In the genomic region with DNA sequence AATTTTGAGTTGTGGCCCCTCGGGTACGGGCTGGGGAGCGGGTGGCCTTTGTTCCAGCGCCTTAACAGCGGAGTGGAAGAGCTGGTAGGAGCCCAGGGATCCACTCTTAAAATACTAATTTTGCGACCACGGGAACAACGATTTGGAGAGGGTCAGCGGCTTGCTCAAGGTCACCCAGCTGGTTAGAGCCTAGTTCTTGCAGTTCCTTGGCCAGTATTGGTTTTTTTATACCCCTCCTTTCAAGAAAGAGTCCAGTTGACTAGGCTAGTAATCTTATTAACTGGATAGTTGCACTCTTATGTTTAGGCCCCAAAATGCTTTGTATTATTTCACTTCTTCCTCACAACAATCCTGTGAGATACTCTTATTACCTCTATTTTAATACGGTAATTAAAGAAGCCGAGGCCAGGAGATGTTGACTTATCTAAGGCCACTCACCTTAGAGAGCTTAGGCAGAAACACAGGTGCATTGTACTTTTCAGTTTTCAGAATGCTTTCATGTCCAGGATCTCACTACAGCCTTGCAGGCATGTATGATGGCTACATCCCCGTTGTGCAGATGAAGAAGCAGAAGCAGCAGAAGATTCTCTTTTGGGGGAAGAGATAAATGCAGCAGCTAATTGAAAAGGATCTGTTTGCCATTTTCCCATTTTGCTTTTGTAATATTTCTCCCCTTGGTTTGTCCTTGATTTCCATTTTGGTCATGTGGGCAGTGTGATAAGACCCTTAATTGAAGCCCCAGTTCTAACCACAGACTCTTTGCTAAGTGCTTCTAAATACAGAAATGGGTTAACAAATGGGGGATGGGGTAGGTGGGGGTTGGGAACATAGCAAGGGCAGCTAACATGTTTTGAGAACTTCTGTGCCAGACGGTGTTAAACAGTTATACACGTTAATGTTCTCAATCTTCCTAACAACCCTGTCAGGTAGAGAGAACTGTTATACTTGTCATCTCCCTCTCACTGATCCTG, we compare ENCODE assay signal across 8 cellular contexts. TPM values are rescaled to one million over a fixed set of nuclear protein-coding genes. Genes with fewer than 3 reads are reported as not detected.
DNase-seq lines count a peak whose midpoint lies in the region; ATAC-seq, FAIRE-seq and TF ChIP-seq lines count a peak whose summit lies in the region.

No MANE protein-coding gene starts in this region.

- no peak for FAIRE-seq in kidney (lab: Jason Lieb, UNC)
- FAIRE-seq in HTR-8/SVneo (lab: Jason Lieb, UNC) = no peak

- no peak for ATAC-seq in activated T-helper 17 cell treated with anti-CD3 and anti-CD28 coated beads, Interleukin-2, amount 50 U/mL, for 72 hours (replicated peaks)
- ATAC-seq in sciatic nerve = no peak

- H3K27ac ChIP-seq in cardiac muscle cell = peak overlapping the region; percentile 96
- peak overlapping the region; percentile 95 to 98 for H3K27ac ChIP-seq in kidney (ENCODE audit: low read depth in 2 of 2, low read length in 2 of 2)
- H3K27ac ChIP-seq in temporal lobe (ENCODE audit: low read depth, low read length) = peak overlapping the region; percentile 87

- H3K4me1 Mint-ChIP-seq in activated T-helper 17 cell treated with anti-CD3 and anti-CD28 coated beads, Interleukin-2, amount 50 U/mL, for 72 hours = peaks cover 38% of the 10 kb centered on the region

- H3K4me1 ChIP-seq in cardiac muscle cell (ENCODE audit: low read depth) (peaks cover 19% of the 10 kb centered on the region), kidney (ENCODE audit: control insufficient read depth in 1 of 2, insufficient read depth in 1 of 2, low read depth in 1 of 2, low read length in 2 of 2) (peaks cover 0 to 10% of the 10 kb centered on the region in 2 donors)

- DNase-seq in cardiac muscle cell (ENCODE audit: low read depth in 1 of 2, low spot score in 1 of 2) (no peak), cardiac septum (ENCODE audit: low spot score) (no peak), kidney (no peak), HTR-8/SVneo (ENCODE audit: insufficient read length, low spot score) (no peak), NCI-H2107 treated with DMSO at 0.1 percent for 48 hours (lab: John Stamatoyannopoulos, UW; ENCODE audit: unreplicated experiment) (no peak), sciatic nerve (ENCODE audit: low spot score) (no peak)

- H3K36me3 Mint-ChIP-seq in activated T-helper 17 cell treated with anti-CD3 and anti-CD28 coated beads, Interleukin-2, amount 50 U/mL, for 72 hours (ENCODE audit: low read depth) = peaks cover 73% of the 10 kb centered on the region

- H3K4me3 ChIP-seq in cardiac muscle cell (peak overlapping the region; percentile 65), kidney (ENCODE audit: low read length in 2 of 2) (peak overlapping the region; percentile 68 to 80)

- no peaks in the 10 kb centered on the region for H3K9me3 Mint-ChIP-seq in activated T-helper 17 cell treated with anti-CD3 and anti-CD28 coated beads, Interleukin-2, amount 50 U/mL, for 72 hours

- TF ChIP-seq CTCF in cardiac muscle cell (IDR thresholded peaks at IDR 0.05; ENCODE audit: low read depth, low read length) (no peak), kidney (IDR thresholded peaks at IDR 0.05; ENCODE audit: borderline replicate concordance, extremely low read depth, insufficient read depth) (no peak)

- intact Hi-C loops in cardiac septum (cut with DNase I) = no loop called here
- intact Hi-C loops in kidney (cut with DNase I) = no loop called here
- intact Hi-C loops in sciatic nerve (cut with DNase I) = no loop called here

- H3K27ac Mint-ChIP-seq in activated T-helper 17 cell treated with anti-CD3 and anti-CD28 coated beads, Interleukin-2, amount 50 U/mL, for 72 hours = peak overlapping the region; percentile 90

- H3K9me3 ChIP-seq in cardiac muscle cell (ENCODE audit: low read depth) (no peaks in the 10 kb centered on the region), kidney (ENCODE audit: control insufficient read depth in 1 of 2, low read length in 2 of 2) (no peaks in the 10 kb centered on the region)

- H3K9ac ChIP-seq in kidney (ENCODE audit: low read length in 2 of 2) = peak overlapping the region; percentile 54 to 84

- H3K4me3 Mint-ChIP-seq in activated T-helper 17 cell treated with anti-CD3 and anti-CD28 coated beads, Interleukin-2, amount 50 U/mL, for 72 hours = peak overlapping the region; percentile 92

- peaks cover 5% of the 10 kb centered on the region for H3K36me3 ChIP-seq in cardiac muscle cell
- peaks cover 0 to 3% of the 10 kb centered on the region in 2 donors for H3K36me3 ChIP-seq in kidney (ENCODE audit: control insufficient read depth in 1 of 2, insufficient read depth in 2 of 2, low read length in 2 of 2)

- H3K27me3 ChIP-seq in cardiac muscle cell = no peaks in the 10 kb centered on the region

- no peaks in the 10 kb centered on the region for H3K27me3 Mint-ChIP-seq in activated T-helper 17 cell treated with anti-CD3 and anti-CD28 coated beads, Interleukin-2, amount 50 U/mL, for 72 hours

RNA-seq across cellular contexts. Expression of gene SREBF2, which starts 1.4 kb away (rescaled TPM):
- 259 and 273 TPM in 2 replicates for total RNA-seq in cardiac muscle cell
- polyA plus RNA-seq in cardiac muscle cell = 225 and 238 TPM in 2 replicates
- 105 TPM for total RNA-seq in cardiac septum
- 100 to 1,000 TPM; 126 to 162 TPM for total RNA-seq in activated T-helper 17 cell treated with anti-CD3 and anti-CD28 coated beads, Interleukin-2, amount 50 U/mL, for 72 hours
- 71.4 TPM for total RNA-seq in kidney
- 49.2 TPM for polyA plus RNA-seq in kidney (ENCODE audit: insufficient read depth, low read depth, low replicate concordance)
- total RNA-seq in temporal lobe = 82.1 TPM
- total RNA-seq in sciatic nerve = 206 TPM

RNA-seq across cellular contexts. Expression of gene CCDC134, which starts 33.8 kb away (rescaled TPM):
- total RNA-seq in cardiac muscle cell (14.8 and 19.3 TPM in 2 replicates), cardiac septum (2.9 TPM), kidney (12.2 TPM), temporal lobe (7.1 TPM), sciatic nerve (8.4 TPM)
- polyA plus RNA-seq in cardiac muscle cell (10.3 and 11.5 TPM in 2 replicates), kidney (ENCODE audit: insufficient read depth, low read depth, low replicate concordance) (5.0 TPM)
- 10 to 100 TPM; 21.6 to 22.3 TPM for total RNA-seq in activated T-helper 17 cell treated with anti-CD3 and anti-CD28 coated beads, Interleukin-2, amount 50 U/mL, for 72 hours
